In genomic region chr18:63366270-63366990, GRCh38 we compare ENCODE assay signal across 8 cellular contexts. TPM values are rescaled to one million over a fixed set of nuclear protein-coding genes. Genes with fewer than 3 reads are reported as not detected.
A peak's percentile ranks its signal among the peaks of the same experiment; 100 is the strongest.
DNase-seq lines count a peak whose midpoint lies in the region; ATAC-seq and TF ChIP-seq lines count a peak whose summit lies in the region.

No MANE protein-coding gene starts in this region.

- peaks cover 10% of the 10 kb centered on the region for H3K36me3 ChIP-seq in Karpas-422 (ENCODE audit: insufficient read depth, low read length)

- H2AFZ ChIP-seq in Karpas-422 (ENCODE audit: low read length): peak overlapping the region; percentile 80

- in situ Hi-C loops in T47D (cut with HindIII; ENCODE audit: low pct_unique_long_range_greater_than_20kb, low sequenced_read_pairs): no loop called here

- peaks cover 16% of the 10 kb centered on the region for H3K4me1 ChIP-seq in Karpas-422 (ENCODE audit: low read length)

- TF ChIP-seq CTCF in VCaP (conservative IDR thresholded peaks at IDR 0.05): no peak

- H3K9ac ChIP-seq in Karpas-422 (ENCODE audit: low read length): peak overlapping the region; percentile 93

- peak; percentile 37 for ATAC-seq in GM21786 (IDR thresholded peaks at IDR 0.05; ENCODE audit: unreplicated experiment)

- no peaks in the 10 kb centered on the region for H4K20me1 ChIP-seq in Karpas-422 (ENCODE audit: insufficient read depth, low read depth, low read length)

- DNase-seq in EH (ENCODE audit: low read depth) (peak; percentile 80), Karpas-422 (peak; percentile 79), T47D (ENCODE audit: low read depth in 1 of 2, low spot score in 1 of 2) (peak; percentile 38 to 57), inferior parietal cortex (ENCODE audit: extremely low spot score) (peak; percentile 33), KG1 (lab: John Stamatoyannopoulos, UW) (no peak)
- DNase-seq in stimulated activated CD4-positive, alpha-beta T cell treated with anti-CD3 and anti-CD28 coated beads, Interleukin-12 subunit alpha, Interleukin-12 subunit beta, amount 100 ng/mL, for 4 hours: peak; percentile 66

- no peaks in the 10 kb centered on the region for H3K9me2 ChIP-seq in Karpas-422 (replicated peaks; ENCODE audit: insufficient read depth, low read length)

- peak overlapping the region; percentile 87 for H3K4me3 ChIP-seq in Karpas-422 (ENCODE audit: low read length)

- H3K27me3 ChIP-seq in Karpas-422 (ENCODE audit: low read length): no peaks in the 10 kb centered on the region

- H3K9me3 ChIP-seq in Karpas-422 (ENCODE audit: low read length): no peaks in the 10 kb centered on the region

- H3K27ac ChIP-seq in Karpas-422 (ENCODE audit: low read length) (peak overlapping the region; percentile 5; the same call in 1 of the 2 replicates), VCaP (peak overlapping the region; percentile 89)

- peaks cover 41% of the 10 kb centered on the region for H3K79me2 ChIP-seq in Karpas-422 (ENCODE audit: low read length)

- H3K4me2 ChIP-seq in Karpas-422 (ENCODE audit: low read depth, low read length, poor library complexity, severe bottlenecking): peak overlapping the region; percentile 87

RNA-seq across cellular contexts. Expression of gene KDSR, which starts 0.6 kb away (rescaled TPM):
- total RNA-seq in Karpas-422 (2014; rRNA removed; shearing (Covaris generic); ENCODE audit: low replicate concordance): 56.8 and 64.4 TPM in 2 replicates

RNA-seq across cellular contexts. Expression of gene BCL2, which starts 46.9 kb away (rescaled TPM):
- total RNA-seq in Karpas-422 (2014; rRNA removed; shearing (Covaris generic); ENCODE audit: low replicate concordance): 263 and 271 TPM in 2 replicates

RNA-seq across cellular contexts. Expression of gene VPS4B, which starts 55.8 kb away (rescaled TPM):
- 58.5 and 62.7 TPM in 2 replicates for total RNA-seq in Karpas-422 (2014; rRNA removed; shearing (Covaris generic); ENCODE audit: low replicate concordance)
